ENCODE assay signal across 8 cellular contexts in the genomic region with DNA sequence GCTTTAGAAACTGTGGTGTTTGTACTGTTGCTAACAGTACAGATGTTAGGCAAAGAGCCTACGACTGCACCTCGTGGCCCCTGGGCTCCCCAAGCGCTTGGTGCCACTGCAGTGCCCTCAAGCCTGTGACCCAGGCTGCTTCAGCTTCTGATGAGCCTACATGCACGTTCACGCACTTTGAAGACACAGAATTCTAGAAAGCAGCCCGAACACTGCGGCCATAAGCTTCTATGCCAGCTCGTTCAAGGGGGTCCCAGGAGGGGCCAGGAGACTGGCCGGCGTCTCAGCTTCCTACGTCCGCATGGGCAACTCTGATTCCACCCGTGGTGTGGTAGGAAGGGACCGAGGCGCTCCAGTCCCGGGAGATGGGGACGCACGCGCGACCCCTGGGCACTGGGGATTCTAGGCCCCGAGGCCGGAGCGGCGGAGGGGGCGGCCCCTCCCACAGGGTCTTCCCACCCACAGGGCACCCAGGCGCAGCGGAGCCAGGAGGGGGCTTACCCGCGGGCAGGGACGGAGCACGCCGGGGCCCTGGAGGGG. TPM values are rescaled to one million over a fixed set of nuclear protein-coding genes. Genes with fewer than 3 reads are reported as not detected.
DNase-seq lines count a peak whose midpoint lies in the region; ATAC-seq and TF ChIP-seq lines count a peak whose summit lies in the region.

No MANE protein-coding gene starts in this region.

- H3K27me3 Mint-ChIP-seq in glutamatergic neuron (ENCODE audit: unreplicated experiment), result peaks cover 6% of the 10 kb centered on the region

- H3K9me3 Mint-ChIP-seq in glutamatergic neuron (ENCODE audit: unreplicated experiment), result peaks cover 6% of the 10 kb centered on the region

- no peak for TF ChIP-seq CTCF in glutamatergic neuron (IDR thresholded peaks at IDR 0.05; ENCODE audit: partially characterized antibody, unreplicated experiment)
- TF ChIP-seq CTCF in psoas muscle (IDR thresholded peaks at IDR 0.05), result no peak

- H3K27me3 ChIP-seq in psoas muscle (ENCODE audit: insufficient read depth in 3 of 3, low read length in 2 of 3), result peaks cover 0 to 12% (median 2%) of the 10 kb centered on the region in 3 donors

- ATAC-seq in GM18868 (IDR thresholded peaks at IDR 0.05; ENCODE audit: unreplicated experiment) (peak; percentile 8), psoas muscle (peak; percentile 8 to 30 (median 19)), HG02885 (IDR thresholded peaks at IDR 0.05; ENCODE audit: poor library complexity, unreplicated experiment) (no peak), GM21576 (IDR thresholded peaks at IDR 0.05; ENCODE audit: unreplicated experiment) (no peak)

- 8 to 16% (median 9%) methylated on average over 20 to 32 of the region's 32 CpGs for WGBS in psoas muscle, 3 donors

- no peaks in the 10 kb centered on the region for H3K4me1 ChIP-seq in psoas muscle

- no peak overlapping the region for H3K9ac ChIP-seq in SK-N-MC (ENCODE audit: insufficient read length)

- H3K27ac Mint-ChIP-seq in glutamatergic neuron (ENCODE audit: unreplicated experiment), result no peak overlapping the region

- intact Hi-C loops in psoas muscle (cut with DNase I), result no loop called here

- no peak for DNase-seq in SK-N-MC (ENCODE audit: low read depth, low spot score)
- DNase-seq in glutamatergic neuron, result no peak
- no peak for DNase-seq in psoas muscle
- no peak for DNase-seq in EL
- no peak for DNase-seq in stimulated activated CD4-positive, alpha-beta T cell treated with anti-CD3 and anti-CD28 coated beads, Interleukin-12 subunit alpha, Interleukin-12 subunit beta, amount 100 ng/mL, for 4 hours

- H3K36me3 Mint-ChIP-seq in glutamatergic neuron (ENCODE audit: unreplicated experiment), result no peaks in the 10 kb centered on the region

- H3K4me1 Mint-ChIP-seq in glutamatergic neuron (ENCODE audit: low read depth, unreplicated experiment), result peaks cover 2% of the 10 kb centered on the region

- H3K4me3 ChIP-seq in SK-N-MC (peak overlapping the region; percentile 38), psoas muscle (peak overlapping the region; percentile 77)

- H3K27ac ChIP-seq in SK-N-MC (no peak overlapping the region), psoas muscle (peak overlapping the region; percentile 23)

- H3K9me3 ChIP-seq in SK-N-MC (ENCODE audit: low read depth, low read length) (no peaks in the 10 kb centered on the region), psoas muscle (no peaks in the 10 kb centered on the region)

- H3K36me3 ChIP-seq in SK-N-MC (ENCODE audit: insufficient read depth, low read length) (no peaks in the 10 kb centered on the region), psoas muscle (ENCODE audit: insufficient read depth in 1 of 2, low read depth in 1 of 2) (no peaks in the 10 kb centered on the region)

- peak overlapping the region; percentile 82 for H3K4me3 Mint-ChIP-seq in glutamatergic neuron (ENCODE audit: unreplicated experiment)

RNA-seq across cellular contexts. Expression of gene MYO5C, which starts 0.7 kb away (rescaled TPM):
- total RNA-seq in glutamatergic neuron (ENCODE audit: unreplicated experiment), result 0.66 TPM
- 1 to 10 TPM; 1.2 to 3.0 (median 2.2) TPM for total RNA-seq in psoas muscle
- under 1 TPM; 0.53 to 0.77 (median 0.75) TPM for polyA plus RNA-seq in psoas muscle

Comparison
In these comparisons a context has a peak if more than half of its experiments do, and no peak if none do; other contexts are left out.
1. ATAC-seq: peak in GM18868 (single experiment) and psoas muscle (4 of 4); none in HG02885 (single experiment) and GM21576 (single experiment).